ENCODE assay signal across 8 cellular contexts in the genomic region with DNA sequence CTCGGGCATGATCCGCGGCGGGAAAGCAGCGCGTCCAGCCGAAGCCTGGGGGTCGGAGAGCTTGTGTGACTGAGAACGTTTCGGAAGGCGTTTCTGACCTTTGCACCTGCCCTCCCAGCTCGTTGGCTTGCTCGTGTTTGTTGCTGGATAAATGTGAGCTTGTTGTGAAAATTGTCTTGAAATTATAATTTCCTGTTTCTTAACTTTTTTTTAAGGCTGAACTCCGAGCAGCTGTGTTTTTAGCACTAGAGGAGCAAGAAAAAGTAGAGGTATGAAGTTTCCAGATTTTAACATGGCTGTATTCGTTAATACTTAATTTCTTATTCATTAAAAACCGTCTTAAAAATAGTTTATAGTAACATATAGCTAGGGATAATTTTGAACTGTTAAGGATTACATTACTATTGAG. TPM values are rescaled to one million over a fixed set of nuclear protein-coding genes. Genes with fewer than 3 reads are reported as not detected.
A peak's percentile ranks its signal among the peaks of the same experiment; 100 is the strongest.
DNase-seq lines count a peak whose midpoint lies in the region; ATAC-seq and TF ChIP-seq lines count a peak whose summit lies in the region.

No MANE protein-coding gene starts in this region.

- peaks cover 37% of the 10 kb centered on the region for H3K4me1 ChIP-seq in Karpas-422 (ENCODE audit: low read length)
- peaks cover 32% of the 10 kb centered on the region for H3K4me1 ChIP-seq in mononuclear cell (ENCODE audit: insufficient read depth, low read length)

- ATAC-seq in CD4-positive, alpha-beta T cell (ENCODE audit: poor library complexity) = no peak
- no peak for ATAC-seq in GM21381 (IDR thresholded peaks at IDR 0.05; ENCODE audit: unreplicated experiment)
- no peak for ATAC-seq in GM18520 (IDR thresholded peaks at IDR 0.05; ENCODE audit: unreplicated experiment)

- H3K4me3 ChIP-seq in Karpas-422 (ENCODE audit: low read length) (peak overlapping the region; percentile 97), cardiac fibroblast (replicated peaks in 1 of 2; ENCODE audit: low read depth in 2 of 2, low read length in 2 of 2) (peak overlapping the region; percentile 69 to 87), mononuclear cell (ENCODE audit: low read length) (peak overlapping the region; percentile 84)

- POLR2A ChIA-PET in CD4-positive, alpha-beta T cell (lab: Charles Lee) = interaction anchor here (0.7 to 2.9 kb wide), 17 partner anchors 12 to 373 kb away, joined by 3 to 26 read pairs (median 3); a partner anchor contains a TSS

- H3K27me3 ChIP-seq in CD4-positive, alpha-beta T cell (ENCODE audit: control insufficient read depth, insufficient read depth, low read length) = no peaks in the 10 kb centered on the region
- H3K27me3 ChIP-seq in Karpas-422 (ENCODE audit: low read length) (no peaks in the 10 kb centered on the region), mononuclear cell (ENCODE audit: insufficient read depth, low read length) (no peaks in the 10 kb centered on the region)

- H2AFZ ChIP-seq in Karpas-422 (ENCODE audit: low read length) = peak overlapping the region; percentile 96

- H3K9me3 ChIP-seq in CD4-positive, alpha-beta T cell (ENCODE audit: control insufficient read depth, low read length) = no peaks in the 10 kb centered on the region
- no peaks in the 10 kb centered on the region for H3K9me3 ChIP-seq in Karpas-422 (ENCODE audit: low read length)
- no peaks in the 10 kb centered on the region for H3K9me3 ChIP-seq in mononuclear cell (ENCODE audit: low read depth, low read length)

- CTCF ChIA-PET in CD4-positive, alpha-beta T cell (lab: Charles Lee) = interaction anchor here (0.7 to 1.8 kb wide), 6 partner anchors 10 to 372 kb away, joined by 3 to 10 read pairs (median 4); a partner anchor contains a TSS

- peaks cover 39% of the 10 kb centered on the region; the same call in 1 of the 2 replicates for H3K36me3 ChIP-seq in Karpas-422 (ENCODE audit: insufficient read depth, low read length)

- H3K9ac ChIP-seq in Karpas-422 (ENCODE audit: low read length) = peak overlapping the region; percentile 93

- peaks cover 32% of the 10 kb centered on the region for H3K36me3 Mint-ChIP-seq in CD4-positive, alpha-beta T cell (ENCODE audit: low read depth)

- H3K27ac Mint-ChIP-seq in CD4-positive, alpha-beta T cell = peak overlapping the region; percentile 87

- H3K79me2 ChIP-seq in Karpas-422 (ENCODE audit: low read length) = peaks cover 89% of the 10 kb centered on the region

- H3K4me2 ChIP-seq in Karpas-422 (ENCODE audit: low read depth, low read length, poor library complexity, severe bottlenecking) = peak overlapping the region; percentile 94

- H3K4me3 Mint-ChIP-seq in CD4-positive, alpha-beta T cell = peak overlapping the region; percentile 95

- peaks cover 8% of the 10 kb centered on the region; the same call in 1 of the 2 replicates for H4K20me1 ChIP-seq in Karpas-422 (ENCODE audit: insufficient read depth, low read depth, low read length)

- H3K9me3 Mint-ChIP-seq in CD4-positive, alpha-beta T cell = no peaks in the 10 kb centered on the region

- H3K27ac ChIP-seq in CD4-positive, alpha-beta T cell (ENCODE audit: low read depth, low read length) = peak overlapping the region; percentile 61
- H3K27ac ChIP-seq in Karpas-422 (ENCODE audit: low read length) = peak overlapping the region; percentile 31

- intact Hi-C loops in CD4-positive, alpha-beta T cell (cut with DNase I, micrococcal nuclease) = loop anchor here (2.0 to 10.0 kb wide), 11 partner anchors 42 to 618 kb away; a partner anchor contains a TSS

- no peak for TF ChIP-seq CTCF in CD4-positive, alpha-beta T cell (IDR thresholded peaks at IDR 0.05)
- TF ChIP-seq CTCF in cardiac fibroblast (IDR thresholded peaks at IDR 0.05; ENCODE audit: low read depth, low read length) = no peak

- H3K27me3 Mint-ChIP-seq in CD4-positive, alpha-beta T cell = no peaks in the 10 kb centered on the region

- H3K4me1 Mint-ChIP-seq in CD4-positive, alpha-beta T cell (ENCODE audit: low read depth) = peaks cover 29% of the 10 kb centered on the region

- DNase-seq in CD4-positive, alpha-beta T cell = peak in 1 of 10 experiments; percentile 5
- DNase-seq in Karpas-422 (peak; percentile 59), cardiac fibroblast (ENCODE audit: low read depth in 2 of 2) (peak; percentile 7 to 24), KG1 (lab: John Stamatoyannopoulos, UW) (no peak), epidermal melanocyte (ENCODE audit: insufficient read length, low spot score) (no peak)

- H3K9me2 ChIP-seq in Karpas-422 (replicated peaks; ENCODE audit: insufficient read depth, low read length) = no peaks in the 10 kb centered on the region

RNA-seq across cellular contexts. Expression of a gene that starts 0.7 kb away (rescaled TPM):
- total RNA-seq in CD4-positive, alpha-beta T cell = 10 to 100 TPM; 12.5 to 13.5 TPM
- total RNA-seq in Karpas-422 (2014; rRNA removed; shearing (Covaris generic); ENCODE audit: low replicate concordance) = 18.5 and 19.5 TPM in 2 replicates
- 12.6 TPM for total RNA-seq in mononuclear cell

RNA-seq across cellular contexts. Expression of a gene that starts 43.5 kb away (rescaled TPM):
- total RNA-seq in CD4-positive, alpha-beta T cell = 100 to 1,000 TPM; 164 to 165 TPM
- 147 and 246 TPM in 2 replicates for total RNA-seq in Karpas-422 (2014; rRNA removed; shearing (Covaris generic); ENCODE audit: low replicate concordance)
- total RNA-seq in mononuclear cell = 178 TPM

Comparison
In these comparisons a context has a peak if more than half of its experiments do, and no peak if none do; other contexts are left out.
1. DNase-seq: peak in Karpas-422 (single experiment) and cardiac fibroblast (2 of 2); none in KG1 (single experiment) and epidermal melanocyte (single experiment).
2. Peak in every context shown above with its lines, with median percentiles within 50 percentile points of each other: H3K4me3 ChIP-seq.